Comparison of ENCODE assay signal across 21 cellular contexts in the genomic region with DNA sequence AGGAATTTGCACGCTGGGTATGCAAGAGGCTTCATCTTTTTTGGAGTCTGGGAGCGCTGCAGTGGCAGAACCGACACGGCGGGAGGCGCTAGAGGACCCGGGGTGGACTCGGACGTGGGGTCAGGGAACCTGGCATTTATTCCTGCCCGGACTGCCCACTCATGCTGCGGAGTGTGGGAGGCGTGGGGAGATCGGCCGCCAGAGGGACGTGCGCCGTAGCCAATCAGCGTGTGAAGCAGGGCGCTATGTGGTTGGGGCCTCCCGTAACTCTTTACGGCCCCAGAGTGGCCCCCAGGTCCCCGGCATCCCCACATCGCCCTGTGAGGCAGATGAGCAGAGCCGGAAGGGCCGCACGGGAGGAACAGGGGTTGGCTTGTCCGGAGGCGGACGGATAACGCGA. TPM values are rescaled to one million over a fixed set of nuclear protein-coding genes. Genes with fewer than 3 reads are reported as not detected.
DNase-seq lines count a peak whose midpoint lies in the region; ATAC-seq, FAIRE-seq and TF ChIP-seq lines count a peak whose summit lies in the region.
"Had no signal": no experiment of that assay in that cellular context is flagged by ENCODE, and none has a peak within 500 bp of the region (broad histone marks: within the 10 kb centered on the region; RNA-seq: fewer than 3 reads in every experiment).

No MANE protein-coding gene starts in this region.

- no peak for TF ChIP-seq RAD21 in K562 (CRISPR knock-in tag; conservative IDR thresholded peaks at IDR 0.05 in 1 of 2, IDR thresholded peaks at IDR 0.05 in 1 of 2)

- H3K4me3 ChIP-seq in HEK293 (ENCODE audit: low read depth, low read length) = no peak overlapping the region
- no peak overlapping the region for H3K4me3 ChIP-seq in K562
- H3K4me3 ChIP-seq in kidney (ENCODE audit: low read length in 2 of 2) = no peak overlapping the region
- H3K4me3 ChIP-seq in foreskin fibroblast (ENCODE audit: low read depth in 1 of 2, low read length in 2 of 2) = no peak overlapping the region

- H3K36me3 Mint-ChIP-seq in Calu3 (ENCODE audit: insufficient read depth, unreplicated experiment) = no peaks in the 10 kb centered on the region

- H3K9me3 ChIP-seq in HEK293 (ENCODE audit: control insufficient read depth, insufficient read depth, low read depth, low read length) = no peaks in the 10 kb centered on the region
- no peaks in the 10 kb centered on the region for H3K9me3 ChIP-seq in K562 (replicated peaks; ENCODE audit: control insufficient read depth, insufficient read depth, low read depth, low read length)
- no peaks in the 10 kb centered on the region for H3K9me3 ChIP-seq in kidney (ENCODE audit: control insufficient read depth in 1 of 2, low read length in 2 of 2)

- in situ Hi-C loops in K562 (cut with MboI) = no loop called here

- POLR2A ChIA-PET in HEK293 (lab: Yijun Ruan, JAX) (interaction anchor here (0.7 to 1.7 kb wide), 2 partner anchors 8 to 11 kb away, joined by 5 to 6 read pairs; partner anchors contain the start of gene FLYWCH2), K562 (lab: Yijun Ruan, JAX) (interaction anchor here (0.5 to 1.8 kb wide), 2 partner anchors 11 to 13 kb away, joined by 3 to 9 read pairs; partner anchors contain the start of gene FLYWCH2)

- H3K27me3 ChIP-seq in K562 (ENCODE audit: control insufficient read depth in 2 of 2, insufficient read depth in 2 of 2, low read length in 2 of 2) = no peaks in the 10 kb centered on the region

- CTCF ChIA-PET in Calu3 (lab: Charles Lee) (no interaction called here), HEK293 (lab: Yijun Ruan, JAX) (no interaction called here), K562 (lab: Yijun Ruan, JAX; ENCODE audit: low intra/inter-chr PET ratio) (no interaction called here)

- no peak overlapping the region for H3K4me3 Mint-ChIP-seq in Calu3 (ENCODE audit: low read depth, unreplicated experiment)
- H3K4me3 Mint-ChIP-seq: CD14-positive monocyte had no signal

- no peak for ATAC-seq in K562

- FAIRE-seq in K562 (lab: Jason Lieb, UNC) (no peak), kidney (lab: Jason Lieb, UNC) (no peak)
- FAIRE-seq: A204.1, D721Med, HTR-8/SVneo had no signal

- intact Hi-C loops in Calu3 (cut with micrococcal nuclease; ENCODE audit: unreplicated experiment) (no loop called here), K562 (cut with micrococcal nuclease) (no loop called here), kidney (cut with DNase I) (no loop called here)

- no peak overlapping the region for H3K27ac Mint-ChIP-seq in Calu3 (ENCODE audit: unreplicated experiment)
- H3K27ac Mint-ChIP-seq: CD14-positive monocyte had no signal

- TF ChIP-seq CTCF in Calu3 (IDR thresholded peaks at IDR 0.05; ENCODE audit: unreplicated experiment) (peak; percentile 33), HEK293 (tag by site-specific recombination; IDR thresholded peaks at IDR 0.05) (no peak), K562 (IDR thresholded peaks at IDR 0.05 in 2 of 3, conservative IDR thresholded peaks at IDR 0.05 in 1 of 3; ENCODE audit: insufficient read depth in 2 of 3, low read depth in 1 of 3, low read length in 3 of 3) (peak in 2 of 3 experiments; percentile 16 to 30; a peak in 2 of 6 replicates), kidney (IDR thresholded peaks at IDR 0.05; ENCODE audit: borderline replicate concordance, extremely low read depth, insufficient read depth) (no peak), foreskin fibroblast (IDR thresholded peaks at IDR 0.05; ENCODE audit: low read depth, low read length) (no peak)

- no peak overlapping the region for H3K4me2 ChIP-seq in K562 (ENCODE audit: insufficient read depth, low read length)

- H3K4me1 ChIP-seq in HEK293 (ENCODE audit: control insufficient read depth, insufficient read depth, low read length) (peaks cover 3% of the 10 kb centered on the region; the same call in 1 of the 2 replicates), K562 (replicated peaks in 1 of 2; ENCODE audit: control insufficient read depth in 2 of 2, insufficient read depth in 2 of 2, low read length in 2 of 2) (peaks cover 9 to 52% of the 10 kb centered on the region in 2 experiments; a peak in 4 of 5 replicates), kidney (ENCODE audit: control insufficient read depth in 1 of 2, insufficient read depth in 1 of 2, low read depth in 1 of 2, low read length in 2 of 2) (peaks cover 0 to 3% of the 10 kb centered on the region in 2 donors)

- H3K79me2 ChIP-seq in K562 (ENCODE audit: control insufficient read depth, insufficient read depth, low read length) = no peaks in the 10 kb centered on the region

- no peak for TF ChIP-seq EP300 in K562 (IDR thresholded peaks at IDR 0.05; ENCODE audit: low read length)

- no peaks in the 10 kb centered on the region for H3K9me3 Mint-ChIP-seq in Calu3 (ENCODE audit: low read depth, unreplicated experiment)
- H3K9me3 Mint-ChIP-seq: CD14-positive monocyte had no signal

- no peak overlapping the region for H3K27ac ChIP-seq in HEK293 (ENCODE audit: extremely low read depth, low read depth, low read length)
- H3K27ac ChIP-seq in K562 (ENCODE audit: extremely low read depth, low read depth, low read length) = no peak overlapping the region
- H3K27ac ChIP-seq in kidney (ENCODE audit: low read depth in 2 of 2, low read length in 2 of 2) = no peak overlapping the region

- H3K36me3 ChIP-seq in HEK293 (ENCODE audit: control insufficient read depth in 2 of 2, insufficient read depth in 1 of 2, low read length in 2 of 2) (peaks cover 0 to 32% of the 10 kb centered on the region in 2 experiments; a peak in 1 of 3 replicates), K562 (ENCODE audit: control insufficient read depth, insufficient read depth, low read length) (no peaks in the 10 kb centered on the region), kidney (ENCODE audit: control insufficient read depth in 1 of 2, insufficient read depth in 2 of 2, low read length in 2 of 2) (peaks cover 3% of the 10 kb centered on the region in 2 donors)

- DNase-seq in Calu3 (no peak), K562 (ENCODE audit: extremely low read depth in 1 of 4, low spot score in 3 of 4) (peak in 1 of 4 experiments; percentile 32), kidney (peak; percentile 59), T-helper 1 cell (no peak), NCI-H2029 treated with DMSO at 0.1 percent for 48 hours (lab: John Stamatoyannopoulos, UW) (no peak), activated gamma-delta T cell treated with Interleukin-2 at 50 U/mL for 16 hours (no peak), foreskin fibroblast (no peak)
- DNase-seq: DMS53, GDM1, HCEC 1CT, MV-4-11, NCI-H1694, NCI-H446 treated with DMSO at 0.1 percent for 48 hours, NCI-H526 treated with DMSO at 0.1 percent for 48 hours, Right ventricle myocardium superior had no signal

- H3K9ac ChIP-seq in K562 (ENCODE audit: insufficient read depth in 1 of 2, low read depth in 2 of 2, low read length in 2 of 2) (peak overlapping the region in 1 of 2 experiments; percentile 35; a peak in 1 of 4 replicates), kidney (ENCODE audit: low read length in 2 of 2) (no peak overlapping the region)

- no peaks in the 10 kb centered on the region for H3K27me3 Mint-ChIP-seq in Calu3 (ENCODE audit: unreplicated experiment)

- 74% methylated on average over 25 of the region's 31 CpGs for WGBS in K562 (ENCODE audit: insufficient coverage, low coverage, missing lambda C conversion rate)

- no TSS peak for BruUV-seq in Calu3 (replicated peaks; lab: Mats Ljungman, UMichigan)
- BruUV-seq in K562 (replicated peaks; lab: Mats Ljungman, UMichigan) = no TSS peak

- no peak overlapping the region for H2AFZ ChIP-seq in K562 (ENCODE audit: low read depth, low read length)

- no peak for TF ChIP-seq POLR2A in K562 (conservative IDR thresholded peaks at IDR 0.05)

- H4K20me1 ChIP-seq in K562 (replicated peaks; ENCODE audit: control insufficient read depth, insufficient read depth, low read length) = no peaks in the 10 kb centered on the region

- no peaks in the 10 kb centered on the region for H3K9me1 ChIP-seq in K562 (ENCODE audit: control insufficient read depth, insufficient read depth, low read length)

- H3K4me1 Mint-ChIP-seq in Calu3 (ENCODE audit: low read depth, unreplicated experiment) = no peaks in the 10 kb centered on the region
- H3K4me1 Mint-ChIP-seq: CD14-positive monocyte had no signal

RNA-seq across cellular contexts. Expression of gene FLYWCH2, which starts 11.2 kb away (rescaled TPM):
- total RNA-seq in Calu3 (2022) (10.8 and 13.0 TPM in 2 replicates), K562 (2014; rRNA removed) (55.5 and 69.2 TPM in 2 replicates), K562 (2014; rRNA removed; fragmentation: Illumina TruSeq; extraction: Trizol) (3.5 and 4.8 TPM in 2 replicates), K562 (2015; rRNA removed; fragmentation: Illumina TruSeq; extraction: Trizol) (24.2 and 28.0 TPM in 2 replicates), K562 (2021) (25.4 and 28.4 TPM in 2 replicates), kidney (31.3 TPM)
- 2.1 and 5.8 TPM in 2 replicates for total RNA-seq in K562 (2011; cell fraction: chromatin; rRNA removed; ENCODE audit: low replicate concordance)
- total RNA-seq in K562 (2011; cell fraction: nucleolus; rRNA removed) = 5.5 and 7.5 TPM in 2 replicates
- total RNA-seq in K562 (2011; cell fraction: nucleoplasm; rRNA removed) = 3.2 and 5.1 TPM in 2 replicates
- polyA plus RNA-seq in K562 (2011; rRNA removed) (7.6 and 11.4 TPM in 2 replicates), K562 (2014; fragmentation: Illumina TruSeq; extraction: Trizol) (5.8 and 22.3 TPM in 2 replicates), K562 (2014; fragmentation: Nextera tagmentation; extraction: Ambion mirVana) (1 to 10 TPM in 1 of 2 experiments, under 1 TPM in 1; 0.70 to 1.4 TPM), K562 (2014; rRNA removed) (45.7 and 52.6 TPM in 2 replicates), kidney (ENCODE audit: insufficient read depth, low read depth, low replicate concordance) (52.5 TPM)
- polyA plus RNA-seq in K562 (2011; cell fraction: cytosol; rRNA removed) = 18.7 and 38.7 TPM in 2 replicates
- polyA plus RNA-seq in K562 (2011; cell fraction: nucleus; rRNA removed) = 9.2 and 10.8 TPM in 2 replicates
- polyA plus RNA-seq in K562 (2012) = 21.3 and 30.5 TPM in 2 replicates
- polyA minus RNA-seq in K562 (2011; rRNA and poly(A)+ RNA removed) = 0.96 and 1.9 TPM in 2 replicates
- polyA minus RNA-seq in K562 (2011; cell fraction: cytosol; rRNA and poly(A)+ RNA removed) = 8.5 and 10.3 TPM in 2 replicates
- 2.6 and 4.6 TPM in 2 replicates for polyA minus RNA-seq in K562 (2011; cell fraction: nucleus; rRNA and poly(A)+ RNA removed)

RNA-seq across cellular contexts. Expression of gene FLYWCH1, which starts 17.5 kb away (rescaled TPM):
- total RNA-seq in Calu3 (2022) (34.8 and 36.8 TPM in 2 replicates), K562 (2014; rRNA removed) (27.0 and 32.8 TPM in 2 replicates), K562 (2014; rRNA removed; fragmentation: Illumina TruSeq; extraction: Trizol) (2.2 and 2.5 TPM in 2 replicates), K562 (2015; rRNA removed; fragmentation: Illumina TruSeq; extraction: Trizol) (10.3 and 11.3 TPM in 2 replicates), K562 (2021) (32.7 and 33.6 TPM in 2 replicates), kidney (36.8 TPM)
- total RNA-seq in K562 (2011; cell fraction: chromatin; rRNA removed; ENCODE audit: low replicate concordance) = 17.5 and 43.7 TPM in 2 replicates
- total RNA-seq in K562 (2011; cell fraction: nucleolus; rRNA removed) = 32.5 and 32.6 TPM in 2 replicates
- total RNA-seq in K562 (2011; cell fraction: nucleoplasm; rRNA removed) = 23.0 and 25.4 TPM in 2 replicates
- polyA plus RNA-seq in K562 (2011; rRNA removed) (6.1 and 8.4 TPM in 2 replicates), K562 (2014; fragmentation: Illumina TruSeq; extraction: Trizol) (11.6 and 13.2 TPM in 2 replicates), K562 (2014; fragmentation: Nextera tagmentation; extraction: Ambion mirVana) (under 1 TPM; 0.18 to 0.52 TPM), K562 (2014; rRNA removed) (18.7 and 20.4 TPM in 2 replicates), kidney (ENCODE audit: insufficient read depth, low read depth, low replicate concordance) (24.5 TPM)
- polyA plus RNA-seq in K562 (2011; cell fraction: cytosol; rRNA removed) = 11.7 and 27.6 TPM in 2 replicates
- polyA plus RNA-seq in K562 (2011; cell fraction: nucleus; rRNA removed) = 18.7 and 32.5 TPM in 2 replicates
- 15.4 and 25.6 TPM in 2 replicates for polyA plus RNA-seq in K562 (2012)
- 2.1 and 5.8 TPM in 2 replicates for polyA minus RNA-seq in K562 (2011; rRNA and poly(A)+ RNA removed)
- polyA minus RNA-seq in K562 (2011; cell fraction: cytosol; rRNA and poly(A)+ RNA removed) = 8.8 and 13.6 TPM in 2 replicates
- polyA minus RNA-seq in K562 (2011; cell fraction: nucleus; rRNA and poly(A)+ RNA removed) = 10.6 and 11.7 TPM in 2 replicates

RNA-seq across cellular contexts. Expression of gene PRSS22, which starts 36.3 kb away (rescaled TPM):
- total RNA-seq in Calu3 (2022) = 140 and 141 TPM in 2 replicates
- not detected in 2 replicates for total RNA-seq in K562 (2011; cell fraction: chromatin; rRNA removed; ENCODE audit: low replicate concordance)
- total RNA-seq in K562 (2011; cell fraction: nucleolus; rRNA removed) = not detected in 2 replicates
- not detected in 2 replicates for total RNA-seq in K562 (2011; cell fraction: nucleoplasm; rRNA removed)
- total RNA-seq in K562 (2014; rRNA removed) = not detected in 2 replicates
- total RNA-seq in K562 (2014; rRNA removed; fragmentation: Illumina TruSeq; extraction: Trizol) = not detected in 2 replicates
- total RNA-seq in K562 (2015; rRNA removed; fragmentation: Illumina TruSeq; extraction: Trizol) = not detected in 2 replicates
- not detected in 2 replicates for total RNA-seq in K562 (2021)
- 0.13 TPM in 1 of 2 replicates, not detected in the other for polyA plus RNA-seq in K562 (2011; rRNA removed)
- 0.07 TPM in 1 of 2 replicates, not detected in the other for polyA plus RNA-seq in K562 (2011; cell fraction: cytosol; rRNA removed)
- 0.29 and 0.97 TPM in 2 replicates for polyA plus RNA-seq in K562 (2011; cell fraction: nucleus; rRNA removed)
- 0.24 TPM in 1 of 2 replicates, not detected in the other for polyA plus RNA-seq in K562 (2012)
- polyA plus RNA-seq in K562 (2014; fragmentation: Illumina TruSeq; extraction: Trizol) = not detected in 2 replicates
- not detected for polyA plus RNA-seq in K562 (2014; fragmentation: Nextera tagmentation; extraction: Ambion mirVana)
- polyA plus RNA-seq in K562 (2014; rRNA removed) = 0.42 TPM in 1 of 2 replicates, not detected in the other
- polyA minus RNA-seq in K562 (2011; rRNA and poly(A)+ RNA removed) = not detected in 2 replicates
- not detected in 2 replicates for polyA minus RNA-seq in K562 (2011; cell fraction: cytosol; rRNA and poly(A)+ RNA removed)
- polyA minus RNA-seq in K562 (2011; cell fraction: nucleus; rRNA and poly(A)+ RNA removed) = not detected in 2 replicates
- 30.8 TPM for total RNA-seq in kidney
- polyA plus RNA-seq in kidney (ENCODE audit: insufficient read depth, low read depth, low replicate concordance) = 11.0 TPM
- total RNA-seq: Right ventricle myocardium superior, SK-MEL-5 had no signal
- polyA plus RNA-seq: CD14-positive monocyte had no signal

Comparison
In these comparisons a context has a peak if more than half of its experiments do, and no peak if none do; other contexts are left out.
1. CTCF ChIP-seq: peak in Calu3 (single experiment) and K562 (2 of 3); none in HEK293 (single experiment), kidney (single experiment) and foreskin fibroblast (single experiment).
2. RNA of gene PRSS22, which starts 36.3 kb away (total RNA-seq): 140 to 141 TPM in Calu3 and 30.8 TPM in kidney (single experiment); not detected in K562; every median in the first group is over 10 times any median in the second.